Comparison of ENCODE assay signal across 8 cellular contexts in genomic region chr13:113057559-113057958, GRCh38. TPM values are rescaled to one million over a fixed set of nuclear protein-coding genes. Genes with fewer than 3 reads are reported as not detected.
"Had no signal": no experiment of that assay in that cellular context is flagged by ENCODE, and none has a peak within 500 bp of the region (broad histone marks: within the 10 kb centered on the region; RNA-seq: fewer than 3 reads in every experiment).

No MANE protein-coding gene starts in this region.

RNA-seq across cellular contexts. Expression of gene F7, which starts 48.0 kb away (rescaled TPM):
- total RNA-seq: dermis blood vessel endothelial cell, endothelial cell of umbilical vein, fibroblast of lung, fibroblast of villous mesenchyme, foreskin keratinocyte, left lung, left ventricle myocardium superior, mammary epithelial cell had no signal
- polyA plus RNA-seq: endothelial cell of umbilical vein, fibroblast of lung, foreskin keratinocyte, mammary epithelial cell had no signal
